ENCODE assay signal across 15 cellular contexts in genomic region chr5:173765030-173765644, GRCh38.
DNase-seq lines count a peak whose midpoint lies in the region; ATAC-seq, FAIRE-seq and TF ChIP-seq lines count a peak whose summit lies in the region.
"Had no signal": no experiment of that assay in that cellular context is flagged by ENCODE, and none has a peak within 500 bp of the region (broad histone marks: within the 10 kb centered on the region; RNA-seq: fewer than 3 reads in every experiment).

No MANE protein-coding gene starts in this region.

- H3K4me3 ChIP-seq in ascending aorta: no peak overlapping the region
- no peak overlapping the region for H3K4me3 ChIP-seq in keratinocyte (ENCODE audit: control insufficient read depth in 2 of 3, extremely low read depth in 1 of 3, insufficient read depth in 2 of 3, low read depth in 1 of 3, low read length in 3 of 3)
- no peak overlapping the region for H3K4me3 ChIP-seq in gastrocnemius medialis
- H3K4me3 ChIP-seq: colonic mucosa had no signal

- in situ Hi-C loops in gastrocnemius medialis (cut with MboI; ENCODE audit: low sequenced_read_pairs in 4 of 4): loop anchor here in 3 of 4 donors (5.0 to 25.0 kb wide), 4 partner anchors 122 to 303 kb away; partner anchors contain the start of gene CPEB4 (in 1 of the 3)

- H3K27ac ChIP-seq in ascending aorta: peak overlapping the region; percentile 15 to 63
- H3K27ac ChIP-seq in keratinocyte (ENCODE audit: control insufficient read depth, insufficient read depth, low read length): peak overlapping the region; percentile 67
- H3K27ac ChIP-seq in gastrocnemius medialis: peak overlapping the region; percentile 90 to 95 (median 94)
- H3K27ac ChIP-seq: colonic mucosa had no signal

- DNase-seq in Calu3 (no peak), ascending aorta (ENCODE audit: low spot score in 2 of 2) (no peak), keratinocyte (ENCODE audit: low read depth, low spot score) (no peak), gastrocnemius medialis (peak in 1 of 2 donors; percentile 70), DMS 273 (lab: John Stamatoyannopoulos, UW; ENCODE audit: unreplicated experiment) (no peak)
- DNase-seq: activated naive CD4-positive, alpha-beta T cell treated with anti-CD3 and anti-CD28 coated beads for 36 hours; glutamatergic neuron; KG1; NCI-H2107 had no signal

- peak overlapping the region; percentile 4 for H3K4me2 ChIP-seq in keratinocyte (ENCODE audit: control insufficient read depth, extremely low read depth, insufficient read depth, low read depth, low read length)

- dilution Hi-C loops in keratinocyte (cut with MboI; ENCODE audit: extremely low pct_ligation_motif_present, low sequenced_read_pairs): no loop called here

- H3K9me1 ChIP-seq in keratinocyte (ENCODE audit: control insufficient read depth, extremely low read depth, insufficient read depth, low read length): no peaks in the 10 kb centered on the region

- no peaks in the 10 kb centered on the region for H3K9me3 ChIP-seq in ascending aorta
- H3K9me3 ChIP-seq in keratinocyte (ENCODE audit: control insufficient read depth, low read depth, low read length): no peaks in the 10 kb centered on the region
- no peaks in the 10 kb centered on the region for H3K9me3 ChIP-seq in gastrocnemius medialis
- H3K9me3 ChIP-seq: colonic mucosa had no signal

- peaks cover 28% of the 10 kb centered on the region for H3K36me3 Mint-ChIP-seq in Calu3 (ENCODE audit: insufficient read depth, unreplicated experiment)
- H3K36me3 Mint-ChIP-seq: memory B cell had no signal

- no peak for FAIRE-seq in keratinocyte (lab: Jason Lieb, UNC)
- FAIRE-seq: urothelium cell line had no signal

- H4K20me1 ChIP-seq in keratinocyte (ENCODE audit: control insufficient read depth, extremely low read depth, insufficient read depth, low read length): no peaks in the 10 kb centered on the region

- peaks cover 4% of the 10 kb centered on the region for H3K9me3 Mint-ChIP-seq in Calu3 (ENCODE audit: low read depth, unreplicated experiment)
- H3K9me3 Mint-ChIP-seq: activated naive CD4-positive, alpha-beta T cell treated with anti-CD3 and anti-CD28 coated beads for 36 hours; memory B cell had no signal

- H3K4me1 ChIP-seq in ascending aorta: peaks cover 0 to 5% of the 10 kb centered on the region in 2 donors
- H3K4me1 ChIP-seq in keratinocyte (ENCODE audit: control insufficient read depth, extremely low read depth, insufficient read depth, low read length): peaks cover 20% of the 10 kb centered on the region
- H3K4me1 ChIP-seq in gastrocnemius medialis: peaks cover 51 to 59% of the 10 kb centered on the region in 2 donors
- H3K4me1 ChIP-seq: colonic mucosa had no signal

- CTCF ChIA-PET in Calu3 (lab: Charles Lee): interaction anchor here (0.6 to 1.8 kb wide), 13 partner anchors 18 to 208 kb away, joined by 3 to 7 read pairs (median 4); no protein-coding TSS in a partner anchor

- peak overlapping the region; percentile 8 for H3K9ac ChIP-seq in keratinocyte (ENCODE audit: control insufficient read depth, extremely low read depth, insufficient read depth, low read length)

- peak overlapping the region; percentile 96 for H3K27ac Mint-ChIP-seq in Calu3 (ENCODE audit: unreplicated experiment)
- H3K27ac Mint-ChIP-seq: activated naive CD4-positive, alpha-beta T cell treated with anti-CD3 and anti-CD28 coated beads for 36 hours; memory B cell had no signal

- intact Hi-C loops in Calu3 (cut with micrococcal nuclease; ENCODE audit: unreplicated experiment): loop anchor here (2.0 to 5.0 kb wide), 2 partner anchors 78 to 208 kb away; no protein-coding TSS in a partner anchor
- intact Hi-C loops in ascending aorta (cut with DNase I): loop anchor here (2.0 to 5.0 kb wide), 2 partner anchors 126 to 148 kb away; partner anchors contain the start of gene BOD1
- intact Hi-C loops in gastrocnemius medialis (cut with DNase I; ENCODE audit: low total_unique reads): loop anchor here (5.0 to 10.0 kb wide), 3 partner anchors 58 to 900 kb away; partner anchors contain the start of gene BOD1

- H3K36me3 ChIP-seq in ascending aorta (no peaks in the 10 kb centered on the region), keratinocyte (ENCODE audit: control insufficient read depth in 2 of 2, extremely low read depth in 1 of 2, insufficient read depth in 2 of 2, low read length in 2 of 2) (no peaks in the 10 kb centered on the region), gastrocnemius medialis (no peaks in the 10 kb centered on the region)
- H3K36me3 ChIP-seq: colonic mucosa had no signal

- H3K79me2 ChIP-seq in keratinocyte (ENCODE audit: control insufficient read depth, insufficient read depth, low read length): no peaks in the 10 kb centered on the region

- H3K27me3 ChIP-seq in ascending aorta: no peaks in the 10 kb centered on the region
- H3K27me3 ChIP-seq in keratinocyte (ENCODE audit: control insufficient read depth, extremely low read depth, insufficient read depth, low read length): no peaks in the 10 kb centered on the region
- no peaks in the 10 kb centered on the region for H3K27me3 ChIP-seq in gastrocnemius medialis
- H3K27me3 ChIP-seq: colonic mucosa had no signal

- TF ChIP-seq POLR2A in gastrocnemius medialis (IDR thresholded peaks at IDR 0.05): no peak

- H3K4me1 Mint-ChIP-seq in Calu3 (ENCODE audit: low read depth, unreplicated experiment): peaks cover 51% of the 10 kb centered on the region

- ATAC-seq in gastrocnemius medialis (peak in 1 of 2 donors; percentile 13), HG03354 (IDR thresholded peaks at IDR 0.05; ENCODE audit: poor library complexity, severe bottlenecking, unreplicated experiment) (no peak), GM21529 (IDR thresholded peaks at IDR 0.05; ENCODE audit: unreplicated experiment) (no peak), HG02610 (IDR thresholded peaks at IDR 0.05; ENCODE audit: unreplicated experiment) (no peak)

- TF ChIP-seq CTCF in Calu3 (IDR thresholded peaks at IDR 0.05; ENCODE audit: unreplicated experiment): no peak
- no peak for TF ChIP-seq CTCF in ascending aorta (IDR thresholded peaks at IDR 0.05)
- TF ChIP-seq CTCF in keratinocyte (optimal IDR thresholded peaks at IDR 0.05 in 1 of 3, IDR thresholded peaks at IDR 0.05 in 1 of 3, conservative IDR thresholded peaks at IDR 0.05 in 1 of 3; ENCODE audit: extremely low read depth in 1 of 3, insufficient read depth in 2 of 3, low read length in 3 of 3): no peak
- TF ChIP-seq CTCF in gastrocnemius medialis (IDR thresholded peaks at IDR 0.05 in 4 of 5, conservative IDR thresholded peaks at IDR 0.05 in 1 of 5): no peak

- H2AFZ ChIP-seq in keratinocyte (ENCODE audit: control insufficient read depth, low read length): no peak overlapping the region

- BruUV-seq in Calu3 (replicated peaks; lab: Mats Ljungman, UMichigan): no TSS peak

- H3K27me3 Mint-ChIP-seq in Calu3 (ENCODE audit: unreplicated experiment): no peaks in the 10 kb centered on the region

- H3K4me3 Mint-ChIP-seq in Calu3 (ENCODE audit: low read depth, unreplicated experiment): peak overlapping the region; percentile 27
- H3K4me3 Mint-ChIP-seq: activated naive CD4-positive, alpha-beta T cell treated with anti-CD3 and anti-CD28 coated beads for 36 hours; memory B cell had no signal

Comparison
In these comparisons a context has a peak if more than half of its experiments do, and no peak if none do; other contexts are left out.
1. H3K27ac ChIP-seq: peak in every context shown above with its lines; median percentile 94 in gastrocnemius medialis; 67 in keratinocyte; 39 in ascending aorta.